35 cellular contexts compared by ENCODE assay signal in the genomic region with DNA sequence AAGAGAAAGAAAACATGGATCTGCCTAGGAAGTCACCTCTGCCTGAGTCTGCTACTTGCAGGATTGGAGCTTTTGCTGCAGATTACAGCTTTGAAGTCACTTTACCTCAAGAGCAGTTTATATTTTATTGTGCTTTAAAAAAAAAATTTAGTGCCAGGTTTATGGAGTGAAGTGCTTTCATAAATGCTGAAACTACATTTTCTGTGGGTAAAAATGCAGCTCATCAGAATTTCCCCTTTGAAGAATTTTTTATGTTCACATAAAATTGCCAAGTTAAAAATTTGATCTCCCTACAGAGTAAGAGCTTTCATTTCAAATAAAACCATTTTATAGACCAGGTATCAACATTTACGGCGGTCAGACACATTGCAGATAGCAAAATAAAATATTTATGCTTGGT.
"Had no signal": no experiment of that assay in that cellular context is flagged by ENCODE, and none has a peak within 500 bp of the region (broad histone marks: within the 10 kb centered on the region; RNA-seq: fewer than 3 reads in every experiment).

No MANE protein-coding gene starts in this region.

- H3K27me3 ChIP-seq: adrenal gland, body of pancreas, cardiac muscle cell, colonic mucosa, esophagus squamous epithelium, gastroesophageal sphincter had no signal

- H3K27ac ChIP-seq: adrenal gland, body of pancreas, colonic mucosa, epithelial cell of prostate, esophagus squamous epithelium, gastroesophageal sphincter, WERI-Rb-1 had no signal

- H3K4me3 ChIP-seq: adrenal gland, body of pancreas, cardiac muscle cell, colonic mucosa, esophagus squamous epithelium, gastroesophageal sphincter had no signal

- H3K9me3 Mint-ChIP-seq: activated B cell treated with CpG ODN at 0.5 μM for 24 hours; activated CD8-positive, alpha-beta T cell treated with anti-CD3 and anti-CD28 coated beads for 36 hours; activated naive CD4-positive, alpha-beta T cell treated with anti-CD3 and anti-CD28 coated beads for 36 hours; activated naive CD4-positive, alpha-beta T cell treated with anti-CD3 and anti-CD28 coated beads, Interleukin-2, amount 50 U/mL, for 24 hours; activated naive CD8-positive, alpha-beta T cell treated with anti-CD3 and anti-CD28 coated beads for 36 hours; activated naive CD8-positive, alpha-beta T cell treated with anti-CD3 and anti-CD28 coated beads, Interleukin-2, amount 50 U/mL, for 24 hours; activated T-helper 1 cell treated with anti-CD3 and anti-CD28 coated beads, Interleukin-12 subunit alpha, Interleukin-12 subunit beta, Interleukin-2, Interleukin-4 antibody, amounts not matched to agents 30 ng/mL and 10 ng/mL and 1 ng/mL, durations not matched to agents 14 hours and 24 hours and 36 hours; activated T-helper 2 cell treated with anti-CD3 and anti-CD28 coated beads, Interferon-gamma antibody, Interleukin-2, Interleukin-4, amounts not matched to agents 10 μg/mL and 5 μg/mL and 100 μg/mL, durations not matched to agents 14 hours and 24 hours and 36 hours had no signal

- H3K36me3 ChIP-seq: adrenal gland, colonic mucosa, WERI-Rb-1 had no signal

- ATAC-seq: activated CD4-positive, CD25-positive, alpha-beta regulatory T cell treated with anti-CD3 and anti-CD28 coated beads, Interleukin-2, amount 50 U/mL, for 24 hours; body of pancreas; gastroesophageal sphincter had no signal

- H3K4me3 Mint-ChIP-seq: activated B cell treated with CpG ODN at 0.5 μM for 24 hours; activated CD8-positive, alpha-beta T cell treated with anti-CD3 and anti-CD28 coated beads for 36 hours; activated naive CD4-positive, alpha-beta T cell treated with anti-CD3 and anti-CD28 coated beads for 36 hours; activated naive CD4-positive, alpha-beta T cell treated with anti-CD3 and anti-CD28 coated beads, Interleukin-2, amount 50 U/mL, for 24 hours; activated naive CD8-positive, alpha-beta T cell treated with anti-CD3 and anti-CD28 coated beads for 36 hours; activated naive CD8-positive, alpha-beta T cell treated with anti-CD3 and anti-CD28 coated beads, Interleukin-2, amount 50 U/mL, for 24 hours; activated T-helper 1 cell treated with anti-CD3 and anti-CD28 coated beads, Interleukin-12 subunit alpha, Interleukin-12 subunit beta, Interleukin-2, Interleukin-4 antibody, amounts not matched to agents 30 ng/mL and 10 ng/mL and 1 ng/mL, durations not matched to agents 14 hours and 24 hours and 36 hours had no signal

- FAIRE-seq: endometrium, endothelial cell of umbilical vein, TTC549 had no signal

- H3K27me3 Mint-ChIP-seq: activated B cell treated with CpG ODN at 0.5 μM for 24 hours; activated CD8-positive, alpha-beta T cell treated with anti-CD3 and anti-CD28 coated beads for 36 hours; activated naive CD4-positive, alpha-beta T cell treated with anti-CD3 and anti-CD28 coated beads, Interleukin-2, amount 50 U/mL, for 24 hours; activated naive CD8-positive, alpha-beta T cell treated with anti-CD3 and anti-CD28 coated beads, Interleukin-2, amount 50 U/mL, for 24 hours had no signal

- H3K4me1 ChIP-seq: body of pancreas, colonic mucosa had no signal

- H3K27ac Mint-ChIP-seq: activated B cell treated with CpG ODN at 0.5 μM for 24 hours; activated CD8-positive, alpha-beta T cell treated with anti-CD3 and anti-CD28 coated beads for 36 hours; activated naive CD4-positive, alpha-beta T cell treated with anti-CD3 and anti-CD28 coated beads for 36 hours; activated naive CD4-positive, alpha-beta T cell treated with anti-CD3 and anti-CD28 coated beads, Interleukin-2, amount 50 U/mL, for 24 hours; activated naive CD8-positive, alpha-beta T cell treated with anti-CD3 and anti-CD28 coated beads for 36 hours; activated naive CD8-positive, alpha-beta T cell treated with anti-CD3 and anti-CD28 coated beads, Interleukin-2, amount 50 U/mL, for 24 hours; activated T-helper 1 cell treated with anti-CD3 and anti-CD28 coated beads, Interleukin-12 subunit alpha, Interleukin-12 subunit beta, Interleukin-2, Interleukin-4 antibody, amounts not matched to agents 30 ng/mL and 10 ng/mL and 1 ng/mL, durations not matched to agents 14 hours and 24 hours and 36 hours; activated T-helper 2 cell treated with anti-CD3 and anti-CD28 coated beads, Interferon-gamma antibody, Interleukin-2, Interleukin-4, amounts not matched to agents 10 μg/mL and 5 μg/mL and 100 μg/mL, durations not matched to agents 14 hours and 24 hours and 36 hours had no signal

- H3K9me3 ChIP-seq: adrenal gland, body of pancreas, colonic mucosa, esophagus squamous epithelium, gastroesophageal sphincter had no signal

- DNase-seq: activated B cell treated with CpG ODN at 0.5 μM for 24 hours; activated CD4-positive, alpha-beta T cell treated with anti-CD3 and anti-CD28 coated beads for 48 hours; activated CD4-positive, alpha-beta T cell treated with anti-CD3 and anti-CD28 coated beads, Interleukin-2, amount 50 U/mL, for 1 hour; activated CD4-positive, alpha-beta T cell treated with anti-CD3 and anti-CD28 coated beads, Interleukin-2, amount 50 U/mL, for 48 hours; activated CD8-positive, alpha-beta memory T cell treated with anti-CD3 and anti-CD28 coated beads for 24 hours; activated CD8-positive, alpha-beta memory T cell treated with anti-CD3 and anti-CD28 coated beads, Interleukin-2, amount 50 U/mL, for 4 hours; activated CD8-positive, alpha-beta T cell treated with anti-CD3 and anti-CD28 coated beads for 36 hours; activated effector memory CD4-positive, alpha-beta T cell treated with anti-CD3 and anti-CD28 coated beads, Interleukin-2, amount 50 U/mL, for 16 hours; activated naive CD4-positive, alpha-beta T cell treated with anti-CD3 and anti-CD28 coated beads for 36 hours; activated naive CD8-positive, alpha-beta T cell treated with anti-CD3 and anti-CD28 coated beads for 36 hours; activated naive CD8-positive, alpha-beta T cell treated with anti-CD3 and anti-CD28 coated beads, Interleukin-2, amount 50 U/mL, for 24 hours; activated T-cell treated with anti-CD3 and anti-CD28 coated beads, Interleukin-2, amount 50 U/mL, for 1 hour; activated T-cell treated with anti-CD3 and anti-CD28 coated beads, Interleukin-2, amount 50 U/mL, for 48 hours; adrenal gland; amygdala; aorta; body of pancreas; central memory CD4-positive, alpha-beta T cell; cerebellar nuclear complex; colonic mucosa; effector CD8-positive, alpha-beta T cell; esophagus squamous epithelium; foreskin melanocyte; T-helper 2 cell; WERI-Rb-1 had no signal
